35 cellular contexts compared by ENCODE assay signal in the genomic region with DNA sequence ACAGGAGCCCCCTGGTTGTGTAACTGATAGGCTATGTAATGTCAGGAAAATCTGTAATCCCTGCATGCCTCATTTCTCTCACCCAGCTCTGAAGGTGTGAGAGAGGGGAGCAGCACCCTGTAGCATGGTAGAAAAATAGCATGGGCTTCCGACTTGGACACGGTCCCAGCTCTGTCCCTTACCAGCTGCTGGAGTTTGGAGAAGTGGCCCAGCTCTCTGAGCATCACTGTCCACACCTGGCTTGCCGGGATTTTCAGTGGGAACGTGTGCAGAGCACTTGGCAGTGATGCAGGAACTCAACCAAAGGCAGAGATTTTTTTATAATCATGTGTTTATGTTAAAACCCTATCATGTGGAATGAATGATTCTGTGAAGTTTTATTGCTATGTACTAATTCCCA. TPM values are rescaled to one million over a fixed set of nuclear protein-coding genes. Genes with fewer than 3 reads are reported as not detected.
DNase-seq lines count a peak whose midpoint lies in the region; TF ChIP-seq lines count a peak whose summit lies in the region.
"Had no signal": no experiment of that assay in that cellular context is flagged by ENCODE, and none has a peak within 500 bp of the region (broad histone marks: within the 10 kb centered on the region; RNA-seq: fewer than 3 reads in every experiment).

No MANE protein-coding gene starts in this region.

- TF ChIP-seq CTCF in endodermal cell (conservative IDR thresholded peaks at IDR 0.05): no peak
- TF ChIP-seq CTCF in thyroid gland (IDR thresholded peaks at IDR 0.05): no peak

- CTCF ChIA-PET in CD4-positive, alpha-beta memory T cell (lab: Charles Lee; ENCODE audit: partially characterized antibody): interaction anchor here (0.6 to 1.3 kb wide), 2 partner anchors 36 to 298 kb away, joined by 3 read pairs; no protein-coding TSS in a partner anchor
- CTCF ChIA-PET in activated naive CD4-positive, alpha-beta T cell treated with anti-CD3 and anti-CD28 coated beads, Interleukin-2, amount 10 ng/mL, durations not matched to agents 7 days and 5 days (lab: Charles Lee): interaction anchor here (1.1 kb wide), 1 partner anchor 43 kb away, joined by 4 read pairs; no protein-coding TSS in a partner anchor

- H3K4me1 Mint-ChIP-seq in endodermal cell: peaks cover 8% of the 10 kb centered on the region
- peaks cover 19 to 31% (median 24%) of the 10 kb centered on the region in 4 donors for H3K4me1 Mint-ChIP-seq in CD4-positive, alpha-beta memory T cell
- no peaks in the 10 kb centered on the region for H3K4me1 Mint-ChIP-seq in activated naive CD4-positive, alpha-beta T cell treated with anti-CD3 and anti-CD28 coated beads, Interleukin-2, amount 10 ng/mL, durations not matched to agents 7 days and 5 days

- WGBS in endodermal cell (ENCODE audit: insufficient coverage in 1 of 2, insufficient read length in 1 of 2), 2 experiments: 94 to 95% methylated on average over 2 to 4 of the region's 4 CpGs
- 41 to 48% methylated on average over 4 of the region's 4 CpGs for WGBS in thyroid gland, 2 donors

- no peaks in the 10 kb centered on the region for H3K27me3 Mint-ChIP-seq in endodermal cell (ENCODE audit: insufficient read depth)
- H3K27me3 Mint-ChIP-seq in CD4-positive, alpha-beta memory T cell: no peaks in the 10 kb centered on the region
- H3K27me3 Mint-ChIP-seq in activated naive CD4-positive, alpha-beta T cell treated with anti-CD3 and anti-CD28 coated beads, Interleukin-2, amount 10 ng/mL, durations not matched to agents 7 days and 5 days: no peaks in the 10 kb centered on the region
- H3K27me3 Mint-ChIP-seq: activated CD4-positive, alpha-beta T cell treated with anti-CD3 and anti-CD28 coated beads for 36 hours; activated naive CD4-positive, alpha-beta T cell treated with anti-CD3 and anti-CD28 coated beads, Interleukin-2, amount 50 U/mL, for 24 hours; activated T-helper 17 cell treated with anti-CD3 and anti-CD28 coated beads, Interleukin-2, amount 50 U/mL, for 72 hours; memory B cell had no signal

- H3K27me3 ChIP-seq in endodermal cell (ENCODE audit: control insufficient read depth, insufficient read depth, low read length, poor library complexity, severe bottlenecking) (no peaks in the 10 kb centered on the region), thyroid gland (no peaks in the 10 kb centered on the region)
- no peaks in the 10 kb centered on the region for H3K27me3 ChIP-seq in CD4-positive, alpha-beta memory T cell (ENCODE audit: insufficient read depth, low read length)
- H3K27me3 ChIP-seq: breast epithelium, gastroesophageal sphincter, pancreas, transverse colon had no signal

- H3K9me3 ChIP-seq in endodermal cell (ENCODE audit: control insufficient read depth, low read length): no peaks in the 10 kb centered on the region
- no peaks in the 10 kb centered on the region for H3K9me3 ChIP-seq in thyroid gland
- H3K9me3 ChIP-seq in CD4-positive, alpha-beta memory T cell (ENCODE audit: control insufficient read depth in 1 of 2, low read length in 2 of 2): no peaks in the 10 kb centered on the region
- H3K9me3 ChIP-seq: breast epithelium, Caco-2, gastroesophageal sphincter, pancreas, transverse colon had no signal

- H3K4me3 Mint-ChIP-seq in endodermal cell: no peak overlapping the region
- no peak overlapping the region for H3K4me3 Mint-ChIP-seq in CD4-positive, alpha-beta memory T cell
- H3K4me3 Mint-ChIP-seq in activated naive CD4-positive, alpha-beta T cell treated with anti-CD3 and anti-CD28 coated beads, Interleukin-2, amount 10 ng/mL, durations not matched to agents 7 days and 5 days: no peak overlapping the region
- H3K4me3 Mint-ChIP-seq: activated CD4-positive, alpha-beta T cell treated with anti-CD3 and anti-CD28 coated beads for 36 hours; activated CD8-positive, alpha-beta T cell treated with anti-CD3 and anti-CD28 coated beads, Interleukin-2, amount 10 ng/mL, durations not matched to agents 7 days and 5 days; activated naive CD4-positive, alpha-beta T cell treated with anti-CD3 and anti-CD28 coated beads, Interleukin-2, amount 50 U/mL, for 24 hours; activated T-helper 17 cell treated with anti-CD3 and anti-CD28 coated beads, Interleukin-2, amount 50 U/mL, for 72 hours; memory B cell; nephron progenitor cell; T-helper 2 cell treated with Interferon-gamma antibody and Interleukin-4, amounts not matched to agents 5 μg/mL and 100 μg/mL, for 36 hours had no signal

- no peak overlapping the region for H3K27ac ChIP-seq in endodermal cell (ENCODE audit: low read depth, low read length)
- H3K27ac ChIP-seq in thyroid gland: peak overlapping the region in 1 of 3 donors; percentile 27
- H3K27ac ChIP-seq in CD4-positive, alpha-beta memory T cell (ENCODE audit: low read depth, low read length): no peak overlapping the region
- H3K27ac ChIP-seq: breast epithelium, gastroesophageal sphincter, pancreas, PC-9, transverse colon had no signal

- intact Hi-C loops in thyroid gland (cut with DNase I): no loop called here
- intact Hi-C loops in CD4-positive, alpha-beta memory T cell (cut with micrococcal nuclease): no loop called here

- H3K4me1 ChIP-seq in endodermal cell (ENCODE audit: control insufficient read depth, insufficient read depth, low read length): no peaks in the 10 kb centered on the region
- peaks cover 24 to 70% of the 10 kb centered on the region in 2 donors for H3K4me1 ChIP-seq in thyroid gland
- no peaks in the 10 kb centered on the region for H3K4me1 ChIP-seq in CD4-positive, alpha-beta memory T cell (ENCODE audit: insufficient read depth, low read length)
- H3K4me1 ChIP-seq: pancreas had no signal

- H3K9ac ChIP-seq in endodermal cell (ENCODE audit: extremely low read depth, low read length, poor library complexity, severe bottlenecking): no peak overlapping the region

- no peak for TF ChIP-seq POLR2A in thyroid gland (IDR thresholded peaks at IDR 0.05)

- DNase-seq in NCI-H345 (lab: John Stamatoyannopoulos, UW) (peak; percentile 41), NCI-H345 treated with DMSO at 0.1 percent for 48 hours (lab: John Stamatoyannopoulos, UW; ENCODE audit: unreplicated experiment) (no peak), NCI-H2029 (lab: John Stamatoyannopoulos, UW) (peak; percentile 76), endodermal cell (no peak), thyroid gland (peak; percentile 62 to 67), cerebellar cortex (ENCODE audit: low spot score) (no peak)
- no peak for DNase-seq in CD4-positive, alpha-beta memory T cell
- no peak for DNase-seq in activated naive CD4-positive, alpha-beta T cell treated with anti-CD3 and anti-CD28 coated beads, Interleukin-2, amount 10 ng/mL, durations not matched to agents 7 days and 5 days
- DNase-seq: 8988T; activated CD4-positive, alpha-beta T cell treated with anti-CD3 and anti-CD28 coated beads for 36 hours; activated CD8-positive, alpha-beta T cell treated with anti-CD3 and anti-CD28 coated beads, Interleukin-2, amount 10 ng/mL, durations not matched to agents 7 days and 5 days; amygdala; C1 segment of cervical spinal cord; Caco-2; DMS53; GDM1; hypothalamus; Kasumi-1; left colon; NCI-H2171 treated with DMSO at 0.1 percent for 48 hours; NCI-H524; nephron progenitor cell; NK-92 treated with Interleukin-12 subunit alpha and Interleukin-12 subunit beta, amount 100 ng/mL, for 24 hours; pancreas; PC-9; retina; stimulated activated CD4-positive, alpha-beta T cell treated with anti-CD3 and anti-CD28 coated beads, Interleukin-1b, Interleukin-23, amount 100 ng/mL, for 48 hours; stimulated activated CD8-positive, alpha-beta memory T cell treated with anti-CD3 and anti-CD28 coated beads, Interleukin-4, amount 100 ng/mL, for 48 hours; transverse colon had no signal

- no peak overlapping the region for H3K4me3 ChIP-seq in endodermal cell (ENCODE audit: low read length)
- H3K4me3 ChIP-seq in thyroid gland (replicated peaks in 1 of 3): no peak overlapping the region
- H3K4me3 ChIP-seq in CD4-positive, alpha-beta memory T cell (ENCODE audit: low read length in 2 of 2): no peak overlapping the region
- H3K4me3 ChIP-seq: breast epithelium, gastroesophageal sphincter, pancreas, PC-9, transverse colon had no signal

- peaks cover 2% of the 10 kb centered on the region for H3K36me3 Mint-ChIP-seq in endodermal cell (ENCODE audit: low read depth)
- H3K36me3 Mint-ChIP-seq in CD4-positive, alpha-beta memory T cell: peaks cover 0 to 9% of the 10 kb centered on the region in 2 donors
- H3K36me3 Mint-ChIP-seq in activated naive CD4-positive, alpha-beta T cell treated with anti-CD3 and anti-CD28 coated beads, Interleukin-2, amount 10 ng/mL, durations not matched to agents 7 days and 5 days: peaks cover 3% of the 10 kb centered on the region
- H3K36me3 Mint-ChIP-seq: activated naive CD4-positive, alpha-beta T cell treated with anti-CD3 and anti-CD28 coated beads, Interleukin-2, amount 50 U/mL, for 24 hours had no signal

- H3K9me3 Mint-ChIP-seq in endodermal cell: no peaks in the 10 kb centered on the region
- H3K9me3 Mint-ChIP-seq in CD4-positive, alpha-beta memory T cell: peaks cover 0 to 3% (median 0%) of the 10 kb centered on the region in 8 donors
- no peaks in the 10 kb centered on the region for H3K9me3 Mint-ChIP-seq in activated naive CD4-positive, alpha-beta T cell treated with anti-CD3 and anti-CD28 coated beads, Interleukin-2, amount 10 ng/mL, durations not matched to agents 7 days and 5 days
- H3K9me3 Mint-ChIP-seq: activated naive CD4-positive, alpha-beta T cell treated with anti-CD3 and anti-CD28 coated beads, Interleukin-2, amount 50 U/mL, for 24 hours; activated T-helper 17 cell treated with anti-CD3 and anti-CD28 coated beads, Interleukin-2, amount 50 U/mL, for 72 hours; memory B cell; nephron progenitor cell; T-helper 2 cell treated with Interferon-gamma antibody and Interleukin-4, amounts not matched to agents 5 μg/mL and 100 μg/mL, for 36 hours had no signal

- POLR2A ChIA-PET in CD4-positive, alpha-beta memory T cell (lab: Charles Lee; ENCODE audit: partially characterized antibody): interaction anchor here (0.7 kb wide), 1 partner anchor 34 kb away, joined by 3 read pairs; no protein-coding TSS in a partner anchor

- H3K27ac Mint-ChIP-seq in endodermal cell: peak overlapping the region; percentile 11
- no peak overlapping the region for H3K27ac Mint-ChIP-seq in CD4-positive, alpha-beta memory T cell
- no peak overlapping the region for H3K27ac Mint-ChIP-seq in activated naive CD4-positive, alpha-beta T cell treated with anti-CD3 and anti-CD28 coated beads, Interleukin-2, amount 10 ng/mL, durations not matched to agents 7 days and 5 days
- H3K27ac Mint-ChIP-seq: activated CD4-positive, alpha-beta T cell treated with anti-CD3 and anti-CD28 coated beads for 36 hours; activated CD8-positive, alpha-beta T cell treated with anti-CD3 and anti-CD28 coated beads, Interleukin-2, amount 10 ng/mL, durations not matched to agents 7 days and 5 days; activated naive CD4-positive, alpha-beta T cell treated with anti-CD3 and anti-CD28 coated beads, Interleukin-2, amount 50 U/mL, for 24 hours; activated T-helper 17 cell treated with anti-CD3 and anti-CD28 coated beads, Interleukin-2, amount 50 U/mL, for 72 hours; memory B cell; T-helper 2 cell treated with Interferon-gamma antibody and Interleukin-4, amounts not matched to agents 5 μg/mL and 100 μg/mL, for 36 hours had no signal

- peaks cover 19% of the 10 kb centered on the region for H3K36me3 ChIP-seq in endodermal cell (ENCODE audit: control insufficient read depth, insufficient read depth, low read length)
- no peaks in the 10 kb centered on the region for H3K36me3 ChIP-seq in thyroid gland
- no peaks in the 10 kb centered on the region for H3K36me3 ChIP-seq in CD4-positive, alpha-beta memory T cell (ENCODE audit: insufficient read depth, low read length)
- H3K36me3 ChIP-seq: breast epithelium, gastroesophageal sphincter, pancreas, transverse colon had no signal

RNA-seq across cellular contexts. Expression of a gene that starts 34.6 kb away (rescaled TPM):
- 10 to 100 TPM; 44.0 to 46.3 TPM for total RNA-seq in endodermal cell
- 17.3 TPM for polyA plus RNA-seq in endodermal cell (2013, experiment 1 of 2)
- polyA plus RNA-seq in endodermal cell (2013, experiment 2 of 2): 16.2 TPM
- 10 to 100 TPM; 15.6 to 20.3 (median 17.9) TPM for total RNA-seq in thyroid gland
- total RNA-seq in CD4-positive, alpha-beta memory T cell: 10 to 100 TPM; 18.5 to 19.3 TPM
- polyA plus RNA-seq in CD4-positive, alpha-beta memory T cell: 1 to 10 TPM; 5.9 to 6.4 TPM

Comparison
In these comparisons a context has a peak if more than half of its experiments do, and no peak if none do; other contexts are left out.
1. DNase-seq: peak in NCI-H345 (single experiment), NCI-H2029 (single experiment) and thyroid gland (2 of 2); none in NCI-H345 treated with DMSO at 0.1 percent for 48 hours (single experiment), endodermal cell (single experiment), cerebellar cortex (single experiment), CD4-positive, alpha-beta memory T cell (0 of 5) and activated naive CD4-positive, alpha-beta T cell treated with anti-CD3 and anti-CD28 coated beads, Interleukin-2, amount 10 ng/mL, durations not matched to agents 7 days and 5 days (single experiment).